ENCODE assay signal across 10 cellular contexts in genomic region chr6:22043284-22043962, GRCh38.
DNase-seq lines count a peak whose midpoint lies in the region; ATAC-seq, FAIRE-seq and TF ChIP-seq lines count a peak whose summit lies in the region.
"Had no signal": no experiment of that assay in that cellular context is flagged by ENCODE, and none has a peak within 500 bp of the region (broad histone marks: within the 10 kb centered on the region; RNA-seq: fewer than 3 reads in every experiment).

No MANE protein-coding gene starts in this region.

- no peak for TF ChIP-seq EP300 in ovary (IDR thresholded peaks at IDR 0.05)

- H3F3A ChIP-seq in PC-3 (ENCODE audit: low read length, unreplicated experiment): no peaks in the 10 kb centered on the region

- H3K9me3 ChIP-seq in ovary: no peaks in the 10 kb centered on the region
- no peaks in the 10 kb centered on the region for H3K9me3 ChIP-seq in PC-3 (ENCODE audit: low read length)
- no peaks in the 10 kb centered on the region for H3K9me3 ChIP-seq in small intestine (ENCODE audit: control insufficient read depth, low read depth)
- H3K9me3 ChIP-seq: BE2C had no signal

- 5 to 7% (median 7%) methylated on average over 7 of the region's 7 CpGs for WGBS in ovary, 3 donors
- 55 to 75% (median 73%) methylated on average over 7 of the region's 7 CpGs for WGBS in small intestine, 3 donors

- H3K4me1 ChIP-seq in ovary (ENCODE audit: insufficient read depth): peaks cover 10% of the 10 kb centered on the region
- no peaks in the 10 kb centered on the region for H3K4me1 ChIP-seq in PC-3 (ENCODE audit: insufficient read depth, low read length)
- no peaks in the 10 kb centered on the region for H3K4me1 ChIP-seq in small intestine (ENCODE audit: control insufficient read depth in 2 of 2, insufficient read depth in 1 of 2, low read depth in 1 of 2, low read length in 1 of 2)
- H3K4me1 ChIP-seq: BE2C had no signal

- H4K20me1 ChIP-seq in PC-3 (ENCODE audit: low read length): no peaks in the 10 kb centered on the region

- no peaks in the 10 kb centered on the region for H3K27me3 ChIP-seq in ovary
- H3K27me3 ChIP-seq in PC-3 (ENCODE audit: low read length): no peaks in the 10 kb centered on the region
- no peaks in the 10 kb centered on the region for H3K27me3 ChIP-seq in small intestine (ENCODE audit: control insufficient read depth in 2 of 2, insufficient read depth in 2 of 2, low read length in 2 of 2)
- H3K27me3 ChIP-seq: BE2C had no signal

- H3K27ac ChIP-seq in ovary (peak overlapping the region; percentile 6 to 25), PC-3 (ENCODE audit: low read length) (no peak overlapping the region), small intestine (ENCODE audit: low read depth in 1 of 2, low read length in 1 of 2) (peak overlapping the region in 1 of 2 donors; percentile 71)

- peak; percentile 24 for DNase-seq in AG08395 (ENCODE audit: low spot score)
- peak; percentile 24 for DNase-seq in OCI-M1 (lab: John Stamatoyannopoulos, UW)
- DNase-seq in fibroblast of the aortic adventitia (ENCODE audit: low read depth): peak; percentile 85
- peak in 3 of 5 donors; percentile 40 to 57 (median 44) for DNase-seq in ovary
- DNase-seq in PC-3: no peak
- no peak for DNase-seq in small intestine
- no peak for DNase-seq in NCI-H345 treated with DMSO at 0.1 percent for 48 hours (lab: John Stamatoyannopoulos, UW; ENCODE audit: unreplicated experiment)
- no peak for DNase-seq in GDM1 (lab: John Stamatoyannopoulos, UW)
- DNase-seq: activated CD4-positive, alpha-beta T cell treated with anti-CD3 and anti-CD28 coated beads for 48 hours; BE2C had no signal

- intact Hi-C loops in ovary (cut with DNase I): no loop called here
- intact Hi-C loops in PC-3 (cut with micrococcal nuclease): no loop called here

- no peak overlapping the region for H3K9ac ChIP-seq in PC-3 (ENCODE audit: low read length)

- H3K79me2 ChIP-seq in PC-3 (ENCODE audit: low read length): no peaks in the 10 kb centered on the region

- no peak for ATAC-seq in PC-3

- BruUV-seq in PC-3 (replicated peaks; lab: Mats Ljungman, UMichigan): no TSS peak

- no peak for TF ChIP-seq POLR2A in ovary (IDR thresholded peaks at IDR 0.05)

- H3K36me3 ChIP-seq in ovary (no peaks in the 10 kb centered on the region), PC-3 (ENCODE audit: low read depth, low read length) (no peaks in the 10 kb centered on the region), small intestine (ENCODE audit: control insufficient read depth in 2 of 2, insufficient read depth in 2 of 2, low read length in 2 of 2) (no peaks in the 10 kb centered on the region)
- H3K36me3 ChIP-seq: BE2C had no signal

- H3K4me3 ChIP-seq in fibroblast of the aortic adventitia (ENCODE audit: low read depth, low read length) (peak overlapping the region; percentile 50), ovary (no peak overlapping the region), PC-3 (ENCODE audit: low read length) (no peak overlapping the region), small intestine (ENCODE audit: low read depth in 1 of 2, low read length in 2 of 2) (no peak overlapping the region)

- CTCF ChIA-PET in PC-3 (lab: Charles Lee): no interaction called here

- POLR2A ChIA-PET in PC-3 (lab: Charles Lee; ENCODE audit: unreplicated experiment): no interaction called here

- no peak for TF ChIP-seq CTCF in fibroblast of the aortic adventitia (IDR thresholded peaks at IDR 0.05; ENCODE audit: insufficient read depth, low read length)
- no peak for TF ChIP-seq CTCF in ovary (IDR thresholded peaks at IDR 0.05)
- TF ChIP-seq CTCF in PC-3 (conservative IDR thresholded peaks at IDR 0.05; ENCODE audit: low read depth, low read length): no peak

- H3K9me2 ChIP-seq in PC-3 (replicated peaks; ENCODE audit: low read length): no peaks in the 10 kb centered on the region

- H2AFZ ChIP-seq in PC-3 (ENCODE audit: low read length): no peak overlapping the region

- H3K4me2 ChIP-seq in PC-3 (ENCODE audit: low read length): no peak overlapping the region

- FAIRE-seq in small intestine (lab: Jason Lieb, UNC): no peak

Comparison
In these comparisons a context has a peak if more than half of its experiments do, and no peak if none do; other contexts are left out.
1. DNase-seq: peak in AG08395 (single experiment), OCI-M1 (single experiment), fibroblast of the aortic adventitia (single experiment) and ovary (3 of 5); none in PC-3 (single experiment), small intestine (single experiment), NCI-H345 treated with DMSO at 0.1 percent for 48 hours (single experiment) and GDM1 (single experiment).